ENCODE assay signal across 8 cellular contexts in the genomic region with DNA sequence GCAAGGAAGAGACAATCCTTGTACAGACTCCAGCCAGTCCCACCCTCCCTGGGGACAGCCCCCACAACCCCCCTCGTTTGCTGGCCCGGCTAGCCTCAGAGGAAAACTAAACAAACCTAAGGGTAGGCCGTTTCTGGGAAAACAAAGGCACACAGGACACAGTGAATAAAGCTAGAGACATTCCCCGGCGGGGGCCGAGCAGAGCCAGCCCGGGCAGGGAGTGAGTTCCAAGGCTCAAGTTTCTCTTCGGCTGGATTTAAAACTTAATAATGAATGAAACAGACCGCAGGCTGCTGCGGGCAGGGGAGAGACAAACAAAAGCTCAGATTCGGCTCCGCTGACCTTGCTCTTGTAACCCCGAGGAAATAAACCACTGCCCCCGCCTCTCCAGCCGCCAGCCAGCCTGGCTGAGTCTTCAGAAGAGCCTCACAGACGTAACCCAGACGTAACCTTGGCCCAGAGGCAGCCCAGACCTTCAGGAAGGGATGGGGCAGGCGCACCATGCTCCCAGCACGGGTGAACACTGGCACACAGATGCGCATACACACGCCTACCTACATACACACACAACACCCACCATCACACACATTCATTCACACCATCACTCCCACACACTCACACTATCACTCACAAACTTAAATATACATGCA.
DNase-seq lines count a peak whose midpoint lies in the region; ATAC-seq and TF ChIP-seq lines count a peak whose summit lies in the region.

No MANE protein-coding gene starts in this region.

- H3K9ac ChIP-seq in mammary epithelial cell (ENCODE audit: insufficient read depth, low read length), result no peak overlapping the region

- ATAC-seq in Right ventricle myocardium inferior (peak; percentile 60), HG03280 (IDR thresholded peaks at IDR 0.05; ENCODE audit: unreplicated experiment) (no peak)

- H3K27ac ChIP-seq in right atrium auricular region (peak overlapping the region in 1 of 2 donors; percentile 61), vagina (peak overlapping the region; percentile 50), mammary epithelial cell (ENCODE audit: insufficient read depth, low read depth, low read length) (no peak overlapping the region)

- in situ Hi-C loops in mammary epithelial cell (cut with MboI; ENCODE audit: low sequenced_read_pairs in 2 of 2), result no loop called here

- H3K9me3 ChIP-seq in right atrium auricular region (no peaks in the 10 kb centered on the region), vagina (no peaks in the 10 kb centered on the region), mammary epithelial cell (replicated peaks; ENCODE audit: insufficient read depth, low read length) (peaks cover 26% of the 10 kb centered on the region)

- no TSS peak for BruUV-seq in mammary epithelial cell (replicated peaks; lab: Mats Ljungman, UMichigan)

- H3K4me3 ChIP-seq in right atrium auricular region (no peak overlapping the region), vagina (no peak overlapping the region), mammary epithelial cell (replicated peaks in 1 of 3; ENCODE audit: insufficient read depth in 1 of 3, low read depth in 2 of 3, low read length in 3 of 3) (no peak overlapping the region)

- TF ChIP-seq CTCF in right atrium auricular region (IDR thresholded peaks at IDR 0.05), result no peak
- TF ChIP-seq CTCF in vagina (IDR thresholded peaks at IDR 0.05), result no peak
- no peak for TF ChIP-seq CTCF in mammary epithelial cell (conservative IDR thresholded peaks at IDR 0.05 in 1 of 2, IDR thresholded peaks at IDR 0.05 in 1 of 2; ENCODE audit: extremely low read depth in 1 of 2, insufficient read depth in 1 of 2, low read depth in 1 of 2, low read length in 2 of 2)

- no peak overlapping the region for H2AFZ ChIP-seq in mammary epithelial cell (ENCODE audit: low read depth, low read length)

- H3K79me2 ChIP-seq in mammary epithelial cell (ENCODE audit: insufficient read depth, low read length), result no peaks in the 10 kb centered on the region

- no peak for TF ChIP-seq POLR2A in vagina (IDR thresholded peaks at IDR 0.05)

- no peak overlapping the region for H3K4me2 ChIP-seq in mammary epithelial cell (ENCODE audit: insufficient read depth, low read depth, low read length)

- H4K20me1 ChIP-seq in mammary epithelial cell (ENCODE audit: insufficient read depth, low read length), result no peaks in the 10 kb centered on the region

- H3K36me3 ChIP-seq in right atrium auricular region (peaks cover 14% of the 10 kb centered on the region), vagina (peaks cover 0 to 10% of the 10 kb centered on the region in 2 donors), mammary epithelial cell (ENCODE audit: insufficient read depth, low read length) (no peaks in the 10 kb centered on the region)

- no peaks in the 10 kb centered on the region for H3K27me3 ChIP-seq in right atrium auricular region
- no peaks in the 10 kb centered on the region for H3K27me3 ChIP-seq in vagina
- H3K27me3 ChIP-seq in mammary epithelial cell (ENCODE audit: insufficient read depth, low read length), result no peaks in the 10 kb centered on the region

- dilution Hi-C loops in mammary epithelial cell (cut with HindIII; ENCODE audit: low sequenced_read_pairs), result no loop called here

- intact Hi-C loops in Right ventricle myocardium inferior (cut with DNase I), result loop anchor here (10.0 kb wide), 1 partner anchor 115 kb away; no protein-coding TSS in a partner anchor
- intact Hi-C loops in vagina (cut with DNase I), result no loop called here
- intact Hi-C loops in mammary epithelial cell (cut with micrococcal nuclease), result no loop called here

- DNase-seq in Right ventricle myocardium inferior (ENCODE audit: missing footprints), result no peak
- DNase-seq in right atrium auricular region (ENCODE audit: low spot score), result no peak
- peak; percentile 92 for DNase-seq in fibroblast of peridontal ligament (ENCODE audit: extremely low read depth)
- DNase-seq in myocyte (ENCODE audit: low read depth), result peak; percentile 27
- DNase-seq in vagina (ENCODE audit: extremely low spot score in 2 of 2), result no peak
- no peak for DNase-seq in SW480 (ENCODE audit: low spot score)
- DNase-seq in mammary epithelial cell, result no peak

- 2% methylated on average over 6 of the region's 21 CpGs for WGBS in mammary epithelial cell (ENCODE audit: low coverage, missing lambda C conversion rate)

- H3K4me1 ChIP-seq in right atrium auricular region (peaks cover 0 to 41% of the 10 kb centered on the region in 2 donors), vagina (peaks cover 31% of the 10 kb centered on the region), mammary epithelial cell (ENCODE audit: insufficient read depth, low read length) (no peaks in the 10 kb centered on the region)

- CTCF ChIA-PET in mammary epithelial cell (lab: Charles Lee; ENCODE audit: low non-redundant PET), result no interaction called here

Comparison
In these comparisons a context has a peak if more than half of its experiments do, and no peak if none do; other contexts are left out.
1. DNase-seq: peak in fibroblast of peridontal ligament (single experiment) and myocyte (single experiment); none in Right ventricle myocardium inferior (single experiment), right atrium auricular region (single experiment), vagina (0 of 2), SW480 (single experiment) and mammary epithelial cell (single experiment).